Comparison of ENCODE assay signal across 8 cellular contexts in the genomic region with DNA sequence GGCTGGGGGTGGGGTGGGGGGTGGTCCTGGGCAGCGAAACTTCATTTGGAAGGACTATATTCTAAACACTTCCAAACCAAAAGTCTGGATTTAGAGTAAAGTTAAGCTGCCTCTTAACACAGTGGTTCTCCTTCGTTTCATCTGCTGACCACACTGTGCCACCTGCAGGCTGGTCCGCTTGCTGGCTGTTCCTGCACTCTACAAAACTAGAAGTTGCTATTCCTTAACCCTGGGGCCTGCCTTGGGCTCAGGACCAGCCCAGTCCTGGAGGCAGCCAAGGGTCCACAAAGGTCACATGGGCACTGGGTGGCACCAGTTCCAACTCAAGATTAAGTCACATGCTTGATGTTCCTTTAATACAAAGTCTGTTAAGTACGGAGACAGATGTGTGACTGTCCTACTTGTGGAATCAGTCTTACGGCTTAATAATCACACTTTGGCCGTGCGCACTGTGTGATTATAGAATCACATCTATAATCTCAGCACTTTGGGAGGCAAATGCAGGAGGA.
A peak's percentile ranks its signal among the peaks of the same experiment; 100 is the strongest.
DNase-seq lines count a peak whose midpoint lies in the region; ATAC-seq and TF ChIP-seq lines count a peak whose summit lies in the region.

No MANE protein-coding gene starts in this region.

- H3K36me3 Mint-ChIP-seq in neural progenitor cell = no peaks in the 10 kb centered on the region

- no peaks in the 10 kb centered on the region for H3K4me1 Mint-ChIP-seq in neural progenitor cell

- no peak overlapping the region for H3K27ac Mint-ChIP-seq in neural progenitor cell

- H3K4me3 ChIP-seq in fibroblast of lung (replicated peaks in 1 of 4; ENCODE audit: control extremely low read depth in 1 of 4, insufficient read depth in 1 of 4, low read depth in 3 of 4, low read length in 4 of 4) (no peak overlapping the region), neural progenitor cell (no peak overlapping the region)

- no peaks in the 10 kb centered on the region for H3K9me3 Mint-ChIP-seq in neural progenitor cell

- H2AFZ ChIP-seq in fibroblast of lung (ENCODE audit: low read length) (no peak overlapping the region), neural progenitor cell (replicated peaks) (no peak overlapping the region)

- H3K9me3 ChIP-seq in fibroblast of lung (ENCODE audit: control insufficient read depth, insufficient read depth, low read depth, low read length) (no peaks in the 10 kb centered on the region), neural progenitor cell (ENCODE audit: low read depth) (no peaks in the 10 kb centered on the region)

- no peaks in the 10 kb centered on the region for H4K20me1 ChIP-seq in fibroblast of lung (ENCODE audit: control insufficient read depth, extremely low read depth, insufficient read depth, low read length)
- no peaks in the 10 kb centered on the region for H4K20me1 ChIP-seq in neural progenitor cell (ENCODE audit: low read depth)

- H3K27ac ChIP-seq in fibroblast of lung (ENCODE audit: insufficient read depth, low read length) (no peak overlapping the region), neural progenitor cell (no peak overlapping the region)

- H3K4me1 ChIP-seq in fibroblast of lung (ENCODE audit: control insufficient read depth, extremely low read depth, insufficient read depth, low read length) = no peaks in the 10 kb centered on the region
- H3K4me1 ChIP-seq in neural progenitor cell = no peaks in the 10 kb centered on the region

- TF ChIP-seq CTCF in GM12874 (IDR thresholded peaks at IDR 0.05; ENCODE audit: insufficient read depth, low read depth, low read length) = peak; percentile 32; the same call in 1 of the 2 replicates
- peak; percentile 29 to 40 for TF ChIP-seq CTCF in fibroblast of lung (conservative IDR thresholded peaks at IDR 0.05 in 1 of 2, IDR thresholded peaks at IDR 0.05 in 1 of 2; ENCODE audit: low read depth in 1 of 2, low read length in 2 of 2)
- TF ChIP-seq CTCF in neural progenitor cell (IDR thresholded peaks at IDR 0.05) = peak; percentile 61

- no peaks in the 10 kb centered on the region for H3K27me3 ChIP-seq in fibroblast of lung (ENCODE audit: control insufficient read depth, insufficient read depth, low read length)
- no peaks in the 10 kb centered on the region for H3K27me3 ChIP-seq in neural progenitor cell

- ATAC-seq in SK-N-SH treated with all-trans-retinoic acid at 6 μM for 48 hours (peak; percentile 97), HG03095 (IDR thresholded peaks at IDR 0.05; ENCODE audit: unreplicated experiment) (no peak)

- H3K27me3 Mint-ChIP-seq in neural progenitor cell (ENCODE audit: insufficient read depth, low read depth) = peaks cover 2% of the 10 kb centered on the region

- no peaks in the 10 kb centered on the region for H3K36me3 ChIP-seq in fibroblast of lung (ENCODE audit: control insufficient read depth, insufficient read depth, low read length)
- no peaks in the 10 kb centered on the region for H3K36me3 ChIP-seq in neural progenitor cell

- H3K9ac ChIP-seq in fibroblast of lung (ENCODE audit: insufficient read depth, low read length) = no peak overlapping the region
- H3K9ac ChIP-seq in neural progenitor cell = no peak overlapping the region

- H3K79me2 ChIP-seq in fibroblast of lung (ENCODE audit: control insufficient read depth, insufficient read depth, low read length) (no peaks in the 10 kb centered on the region), neural progenitor cell (ENCODE audit: low read depth) (no peaks in the 10 kb centered on the region)

- no peaks in the 10 kb centered on the region for H3F3A ChIP-seq in neural progenitor cell (ENCODE audit: low read depth)

- no peak overlapping the region for H3K4me3 Mint-ChIP-seq in neural progenitor cell

- H3K4me2 ChIP-seq in fibroblast of lung (ENCODE audit: extremely low read depth, insufficient read depth, low read length) (no peak overlapping the region), neural progenitor cell (no peak overlapping the region)

- DNase-seq in AG20443 (ENCODE audit: low spot score) = peak; percentile 85
- peak; percentile 31 to 61 for DNase-seq in fibroblast of lung (ENCODE audit: low read depth in 2 of 2)
- peak; percentile 52 for DNase-seq in neural progenitor cell (ENCODE audit: low spot score)
- no peak for DNase-seq in NCI-H187 (lab: John Stamatoyannopoulos, UW)
- no peak for DNase-seq in NCI-H774 (lab: John Stamatoyannopoulos, UW)

TF ChIP-seq in SK-N-SH treated with all-trans-retinoic acid at 6 μM for 48 hours, 23 proteins besides CTCF, POLR2A, EP300 and RAD21:
- TF ChIP-seq SNAI2 (CRISPR knock-in tag; IDR thresholded peaks at IDR 0.05) = no peak
- TF ChIP-seq ZNF565 (CRISPR knock-in tag; conservative IDR thresholded peaks at IDR 0.05; ENCODE audit: low read depth) = no peak
- TF ChIP-seq POU6F1 (CRISPR knock-in tag; IDR thresholded peaks at IDR 0.05; ENCODE audit: borderline replicate concordance, low read depth) = no peak
- no peak for TF ChIP-seq ZFP30 (CRISPR knock-in tag; IDR thresholded peaks at IDR 0.05)
- TF ChIP-seq ARNTL (CRISPR knock-in tag; IDR thresholded peaks at IDR 0.05; ENCODE audit: borderline replicate concordance, low read depth) = no peak
- no peak for TF ChIP-seq ISL1 (CRISPR knock-in tag; IDR thresholded peaks at IDR 0.05)

Comparison
In these comparisons a context has a peak if more than half of its experiments do, and no peak if none do; other contexts are left out.
1. DNase-seq: peak in AG20443 (single experiment), fibroblast of lung (2 of 2) and neural progenitor cell (single experiment); none in NCI-H187 (0 of 2) and NCI-H774 (single experiment).
2. Peak in every context shown above with its lines, with median percentiles within 50 percentile points of each other: CTCF ChIP-seq.